Comparison of ENCODE assay signal across 8 cellular contexts in genomic region chr9:129803679-129804065, GRCh38. TPM values are rescaled to one million over a fixed set of nuclear protein-coding genes. Genes with fewer than 3 reads are reported as not detected.
DNase-seq lines count a peak whose midpoint lies in the region; TF ChIP-seq lines count a peak whose summit lies in the region.

No MANE protein-coding gene starts in this region.

- TF ChIP-seq CTCF in RWPE1 (conservative IDR thresholded peaks at IDR 0.05; ENCODE audit: low read depth) (no peak), fibroblast of mammary gland (conservative IDR thresholded peaks at IDR 0.05; ENCODE audit: control insufficient read depth, insufficient read depth, low read depth, low read length) (no peak), retinal pigment epithelial cell (conservative IDR thresholded peaks at IDR 0.05; ENCODE audit: low read depth, low read length) (no peak), GM20000 (IDR thresholded peaks at IDR 0.05; ENCODE audit: extremely low read depth, missing control alignments) (no peak)

- POLR2A ChIA-PET in RWPE1 (lab: Yijun Ruan, JAX; ENCODE audit: low non-redundant PET) = no interaction called here

- DNase-seq in activated naive CD4-positive, alpha-beta T cell treated with anti-CD3 and anti-CD28 coated beads for 36 hours = no peak
- no peak for DNase-seq in activated naive CD4-positive, alpha-beta T cell (lab: John Stamatoyannopoulos, UW)
- no peak for DNase-seq in RWPE1 (ENCODE audit: low spot score)
- DNase-seq in fibroblast of mammary gland (ENCODE audit: low read depth) = no peak
- no peak for DNase-seq in retinal pigment epithelial cell (ENCODE audit: low read depth)
- no peak for DNase-seq in NCI-H1092 (lab: John Stamatoyannopoulos, UW)
- no peak for DNase-seq in GM20000 (ENCODE audit: low spot score)
- no peak for DNase-seq in stimulated activated CD4-positive, alpha-beta T cell treated with anti-CD3 and anti-CD28 coated beads, Interleukin-4, amount 100 ng/mL, for 24 hours

- H3K27ac ChIP-seq in RWPE1 = peak overlapping the region; percentile 76

- H3K27ac Mint-ChIP-seq in activated naive CD4-positive, alpha-beta T cell treated with anti-CD3 and anti-CD28 coated beads for 36 hours = peak overlapping the region; percentile 46

- intact Hi-C loops in activated naive CD4-positive, alpha-beta T cell treated with anti-CD3 and anti-CD28 coated beads for 36 hours (cut with micrococcal nuclease) = loop anchor here (1.0 kb wide), 2 partner anchors 32 to 81 kb away; partner anchors contain the start of genes C9orf78 and USP20

- H3K4me3 Mint-ChIP-seq in activated naive CD4-positive, alpha-beta T cell treated with anti-CD3 and anti-CD28 coated beads for 36 hours = peak overlapping the region; percentile 84

- peaks cover 24% of the 10 kb centered on the region for H3K4me1 Mint-ChIP-seq in activated naive CD4-positive, alpha-beta T cell treated with anti-CD3 and anti-CD28 coated beads for 36 hours (ENCODE audit: low read depth)

- no peaks in the 10 kb centered on the region for H3K27me3 Mint-ChIP-seq in activated naive CD4-positive, alpha-beta T cell treated with anti-CD3 and anti-CD28 coated beads for 36 hours (ENCODE audit: low read depth)

- H3K9me3 Mint-ChIP-seq in activated naive CD4-positive, alpha-beta T cell treated with anti-CD3 and anti-CD28 coated beads for 36 hours = no peaks in the 10 kb centered on the region

- CTCF ChIA-PET in activated naive CD4-positive, alpha-beta T cell treated with anti-CD3 and anti-CD28 coated beads for 36 hours (lab: Charles Lee) = interaction anchor here (0.6 to 1.6 kb wide), 3 partner anchors 10 to 81 kb away, joined by 4 to 5 read pairs (median 5); no protein-coding TSS in a partner anchor
- CTCF ChIA-PET in RWPE1 (lab: Yijun Ruan, JAX) = interaction anchor here (0.6 to 1.2 kb wide), 5 partner anchors 13 to 106 kb away, joined by 3 to 6 read pairs (median 4); no protein-coding TSS in a partner anchor

- H3K4me3 ChIP-seq in fibroblast of mammary gland (ENCODE audit: control insufficient read depth, low read depth, low read length) = peak overlapping the region; percentile 73
- peak overlapping the region; percentile 72 for H3K4me3 ChIP-seq in retinal pigment epithelial cell (ENCODE audit: low read length)

- H3K36me3 Mint-ChIP-seq in activated naive CD4-positive, alpha-beta T cell treated with anti-CD3 and anti-CD28 coated beads for 36 hours (ENCODE audit: low read depth) = peaks cover 22% of the 10 kb centered on the region

RNA-seq across cellular contexts. Expression of gene TOR1B, which starts 0.7 kb away (rescaled TPM):
- total RNA-seq in activated naive CD4-positive, alpha-beta T cell treated with anti-CD3 and anti-CD28 coated beads for 36 hours = 10 to 100 TPM; 18.8 to 21.3 TPM

RNA-seq across cellular contexts. Expression of gene TOR1A, which starts 20.3 kb away (rescaled TPM):
- 10 to 100 TPM; 26.2 to 28.2 TPM for total RNA-seq in activated naive CD4-positive, alpha-beta T cell treated with anti-CD3 and anti-CD28 coated beads for 36 hours

RNA-seq across cellular contexts. Expression of gene C9orf78, which starts 31.4 kb away (rescaled TPM):
- total RNA-seq in activated naive CD4-positive, alpha-beta T cell treated with anti-CD3 and anti-CD28 coated beads for 36 hours = 10 to 100 TPM; 45.3 to 45.7 TPM

RNA-seq across cellular contexts. Expression of gene USP20, which starts 31.6 kb away (rescaled TPM):
- total RNA-seq in activated naive CD4-positive, alpha-beta T cell treated with anti-CD3 and anti-CD28 coated beads for 36 hours = 10 to 100 TPM; 54.7 to 54.9 TPM

RNA-seq across cellular contexts. Expression of gene PTGES, which starts 50.8 kb away (rescaled TPM):
- total RNA-seq in activated naive CD4-positive, alpha-beta T cell treated with anti-CD3 and anti-CD28 coated beads for 36 hours = under 1 TPM; 0.31 to 0.44 TPM
